8 cellular contexts compared by ENCODE assay signal in genomic region chr2:64698668-64699444, GRCh38. TPM values are rescaled to one million over a fixed set of nuclear protein-coding genes. Genes with fewer than 3 reads are reported as not detected.
DNase-seq lines count a peak whose midpoint lies in the region; ATAC-seq and TF ChIP-seq lines count a peak whose summit lies in the region.

No MANE protein-coding gene starts in this region.

- H3K9me3 Mint-ChIP-seq in activated naive CD8-positive, alpha-beta T cell treated with anti-CD3 and anti-CD28 coated beads, Interleukin-2, amount 10 ng/mL, durations not matched to agents 7 days and 5 days = peaks cover 3% of the 10 kb centered on the region

- H3K4me3 Mint-ChIP-seq in activated naive CD8-positive, alpha-beta T cell treated with anti-CD3 and anti-CD28 coated beads, Interleukin-2, amount 10 ng/mL, durations not matched to agents 7 days and 5 days = peak overlapping the region; percentile 60

- POLR2A ChIA-PET in activated naive CD8-positive, alpha-beta T cell treated with anti-CD3 and anti-CD28 coated beads, Interleukin-2, amount 10 ng/mL, durations not matched to agents 7 days and 5 days (lab: Charles Lee) = interaction anchor here (0.9 to 2.0 kb wide), 3 partner anchors 32 to 51 kb away, joined by 3 to 13 read pairs (median 3); partner anchors contain the start of gene SERTAD2

- no peaks in the 10 kb centered on the region for H3K9me3 ChIP-seq in osteoblast (ENCODE audit: low read depth, low read length)

- peaks cover 12% of the 10 kb centered on the region for H3K36me3 Mint-ChIP-seq in activated naive CD8-positive, alpha-beta T cell treated with anti-CD3 and anti-CD28 coated beads, Interleukin-2, amount 10 ng/mL, durations not matched to agents 7 days and 5 days

- peak overlapping the region; percentile 85 for H3K27ac ChIP-seq in osteoblast (ENCODE audit: low read depth, low read length)

- peaks cover 52% of the 10 kb centered on the region for H3K4me1 ChIP-seq in osteoblast (ENCODE audit: insufficient read depth, low read length)

- H2AFZ ChIP-seq in osteoblast (ENCODE audit: low read length) = no peak overlapping the region

- peaks cover 78% of the 10 kb centered on the region for H3K79me2 ChIP-seq in osteoblast (ENCODE audit: insufficient read depth, low read length)

- DNase-seq in CD1c-positive myeloid dendritic cell (ENCODE audit: extremely low spot score) = peak; percentile 48
- no peak for DNase-seq in activated naive CD8-positive, alpha-beta T cell treated with anti-CD3 and anti-CD28 coated beads, Interleukin-2, amount 10 ng/mL, durations not matched to agents 7 days and 5 days
- peak; percentile 90 for DNase-seq in osteoblast (ENCODE audit: insufficient read length, low spot score, missing footprints)
- DNase-seq in NCI-H510A (lab: John Stamatoyannopoulos, UW) = no peak
- no peak for DNase-seq in NCI-H2107 (lab: John Stamatoyannopoulos, UW)
- DNase-seq in ureter (ENCODE audit: low spot score) = no peak

- peak overlapping the region; percentile 62 for H3K27ac Mint-ChIP-seq in activated naive CD8-positive, alpha-beta T cell treated with anti-CD3 and anti-CD28 coated beads, Interleukin-2, amount 10 ng/mL, durations not matched to agents 7 days and 5 days

- peaks cover 43% of the 10 kb centered on the region for H3K4me1 Mint-ChIP-seq in activated naive CD8-positive, alpha-beta T cell treated with anti-CD3 and anti-CD28 coated beads, Interleukin-2, amount 10 ng/mL, durations not matched to agents 7 days and 5 days

- no peaks in the 10 kb centered on the region for H4K20me1 ChIP-seq in osteoblast (ENCODE audit: insufficient read depth, low read length)

- no peaks in the 10 kb centered on the region for H3K27me3 ChIP-seq in osteoblast (ENCODE audit: insufficient read depth, low read length)

- ATAC-seq in GM19324 (IDR thresholded peaks at IDR 0.05; ENCODE audit: low FRiP score, unreplicated experiment) (peak; percentile 57), HG03175 (IDR thresholded peaks at IDR 0.05; ENCODE audit: unreplicated experiment) (peak; percentile 90)
- peak; percentile 93 for ATAC-seq in activated naive CD8-positive, alpha-beta T cell treated with anti-CD3 and anti-CD28 coated beads, Interleukin-2, amount 10 ng/mL, durations not matched to agents 7 days and 5 days (ENCODE audit: low read depth)

- no peaks in the 10 kb centered on the region for H3K27me3 Mint-ChIP-seq in activated naive CD8-positive, alpha-beta T cell treated with anti-CD3 and anti-CD28 coated beads, Interleukin-2, amount 10 ng/mL, durations not matched to agents 7 days and 5 days

- peak overlapping the region; percentile 10 for H3K4me3 ChIP-seq in osteoblast (ENCODE audit: insufficient read depth, low read length)

- no peaks in the 10 kb centered on the region for H3K36me3 ChIP-seq in osteoblast (ENCODE audit: insufficient read depth, low read length)

- TF ChIP-seq CTCF in osteoblast (IDR thresholded peaks at IDR 0.05; ENCODE audit: extremely low read depth, low read depth, low read length) = no peak

- peak overlapping the region; percentile 57 for H3K4me2 ChIP-seq in osteoblast (ENCODE audit: insufficient read depth, low read length)

RNA-seq across cellular contexts. Expression of gene SERTAD2, which starts 45.1 kb away (rescaled TPM):
- 10 to 100 TPM; 27.0 to 27.7 TPM for total RNA-seq in activated naive CD8-positive, alpha-beta T cell treated with anti-CD3 and anti-CD28 coated beads, Interleukin-2, amount 10 ng/mL, durations not matched to agents 7 days and 5 days
- total RNA-seq in osteoblast (24.6 and 26.5 TPM in 2 replicates), ureter (23.1 TPM)

Comparison
In these comparisons a context has a peak if more than half of its experiments do, and no peak if none do; other contexts are left out.
1. DNase-seq: peak in CD1c-positive myeloid dendritic cell (single experiment) and osteoblast (single experiment); none in activated naive CD8-positive, alpha-beta T cell treated with anti-CD3 and anti-CD28 coated beads, Interleukin-2, amount 10 ng/mL, durations not matched to agents 7 days and 5 days (single experiment), NCI-H510A (single experiment), NCI-H2107 (single experiment) and ureter (single experiment).
2. Peak in every context shown above with its lines, with median percentiles within 50 percentile points of each other: ATAC-seq.